ENCODE assay signal across 12 cellular contexts in genomic region chr9:37148181-37148580, GRCh38.
"Had no signal": no experiment of that assay in that cellular context is flagged by ENCODE, and none has a peak within 500 bp of the region (broad histone marks: within the 10 kb centered on the region; RNA-seq: fewer than 3 reads in every experiment).

No MANE protein-coding gene starts in this region.

- H3K27ac ChIP-seq: esophagus muscularis mucosa, left lung, ovary had no signal

- H3K27me3 ChIP-seq: esophagus muscularis mucosa, left lung, ovary had no signal

- DNase-seq: activated CD4-positive, alpha-beta T cell treated with anti-CD3 and anti-CD28 coated beads, Interleukin-2, amount 10 ng/mL, durations not matched to agents 24 days and 14 days; anterior cingulate cortex; cerebellar nuclear complex; left lung; mucosa of descending colon; ovary; stimulated activated CD4-positive, alpha-beta T cell treated with anti-CD3 and anti-CD28 coated beads, Interleukin-12 subunit alpha, Interleukin-12 subunit beta, amount 100 ng/mL, for 4 hours; stimulated activated CD8-positive, alpha-beta memory T cell treated with anti-CD3 and anti-CD28 coated beads, Interleukin-4, amount 100 ng/mL, for 48 hours; stimulated activated naive CD8-positive, alpha-beta T cell treated with anti-CD3 and anti-CD28 coated beads, Interleukin-15, Interleukin-2, amounts not matched to agents 100 U/mL and 50 U/mL, for 24 hours had no signal

- H3K9me3 ChIP-seq: esophagus muscularis mucosa, left lung, mucosa of descending colon, ovary had no signal

- H3K4me3 ChIP-seq: esophagus muscularis mucosa, left lung, mucosa of descending colon, ovary had no signal

- H3K36me3 ChIP-seq: ovary had no signal

- H3K4me1 ChIP-seq: esophagus muscularis mucosa had no signal

- ATAC-seq: activated naive CD4-positive, alpha-beta T cell treated with anti-CD3 and anti-CD28 coated beads, Interleukin-2, amount 50 U/mL, for 72 hours; left lung; mucosa of descending colon; stimulated activated naive CD8-positive, alpha-beta T cell treated with anti-CD3 and anti-CD28 coated beads, Interleukin-15, Interleukin-2, amounts not matched to agents 100 U/mL and 50 U/mL, for 24 hours; WTC11 had no signal
